8 cellular contexts compared by ENCODE assay signal in the genomic region with DNA sequence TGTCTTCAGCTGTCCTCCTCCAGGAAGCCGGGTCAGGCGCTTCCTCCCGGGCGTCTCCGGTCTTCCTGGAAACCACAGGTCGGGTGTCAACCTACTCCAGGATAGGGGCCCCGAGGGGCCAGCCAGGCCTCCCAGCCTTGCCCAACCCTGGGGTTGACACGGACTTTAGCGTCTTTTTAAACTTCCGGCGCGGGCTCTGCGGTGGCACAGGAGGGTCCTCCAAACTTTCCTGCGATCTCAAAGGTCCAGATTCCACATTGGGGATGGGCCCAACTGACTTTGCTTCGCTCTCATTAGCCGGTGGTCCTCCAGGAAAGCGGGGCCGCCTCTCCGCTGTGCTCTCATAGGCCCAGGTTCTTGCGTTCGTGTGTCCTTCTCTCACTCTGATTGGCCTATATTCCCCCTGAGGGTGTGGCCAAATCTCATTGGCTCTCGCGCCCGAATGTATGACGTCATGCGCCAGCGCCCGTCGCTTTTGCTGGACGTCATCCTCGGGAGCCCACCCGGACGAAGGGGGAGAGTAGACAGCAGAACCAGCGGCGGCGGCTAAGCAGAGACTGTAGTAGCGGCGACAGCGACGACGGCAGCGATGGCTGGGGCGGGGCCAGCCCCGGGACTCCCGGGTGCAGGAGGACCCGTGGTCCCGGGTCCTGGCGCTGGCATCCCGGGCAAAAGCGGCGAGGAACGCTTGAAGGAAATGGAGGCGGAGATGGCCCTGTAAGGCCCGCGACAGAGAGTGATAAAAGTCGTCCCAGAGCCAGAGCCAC. TPM values are rescaled to one million over a fixed set of nuclear protein-coding genes. Genes with fewer than 3 reads are reported as not detected.
DNase-seq lines count a peak whose midpoint lies in the region; TF ChIP-seq lines count a peak whose summit lies in the region.

A gene with protein sequence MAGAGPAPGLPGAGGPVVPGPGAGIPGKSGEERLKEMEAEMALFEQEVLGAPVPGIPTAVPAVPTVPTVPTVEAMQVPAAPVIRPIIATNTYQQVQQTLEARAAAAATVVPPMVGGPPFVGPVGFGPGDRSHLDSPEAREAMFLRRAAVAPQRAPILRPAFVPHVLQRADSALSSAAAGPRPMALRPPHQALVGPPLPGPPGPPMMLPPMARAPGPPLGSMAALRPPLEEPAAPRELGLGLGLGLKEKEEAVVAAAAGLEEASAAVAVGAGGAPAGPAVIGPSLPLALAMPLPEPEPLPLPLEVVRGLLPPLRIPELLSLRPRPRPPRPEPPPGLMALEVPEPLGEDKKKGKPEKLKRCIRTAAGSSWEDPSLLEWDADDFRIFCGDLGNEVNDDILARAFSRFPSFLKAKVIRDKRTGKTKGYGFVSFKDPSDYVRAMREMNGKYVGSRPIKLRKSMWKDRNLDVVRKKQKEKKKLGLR (plus strand): TSS at position 472 of the 767 bp plus-strand sequence. CDS start 118 bp downstream, at position 590.

- no peak within 1 kb of the TSS for H4K8ac ChIP-seq in neuronal stem cell (ENCODE audit: low read depth, low read length)

- WGBS in neuronal stem cell (ENCODE audit: extremely low coverage in 2 of 2, insufficient read length in 2 of 2, insufficient replicate concordance in 1 of 2), 2 donors, result no CpG with 5 or more reads among the region's 56 CpGs

- H3K23ac ChIP-seq in neuronal stem cell (ENCODE audit: low read depth, low read length, poor library complexity), result peak within 1 kb of the TSS; percentile 85

- H3K4ac ChIP-seq in neuronal stem cell (ENCODE audit: low read length), result peak within 1 kb of the TSS; percentile 8

- no peaks in the 10 kb centered on the region for H3K9me3 Mint-ChIP-seq in activated naive CD4-positive, alpha-beta T cell treated with anti-CD3 and anti-CD28 coated beads for 36 hours

- no peak within 1 kb of the TSS for H4K91ac ChIP-seq in neuronal stem cell (ENCODE audit: low read depth, low read length, poor library complexity)

- peak within 1 kb of the TSS; percentile 94 for H3K4me2 ChIP-seq in neuronal stem cell (ENCODE audit: insufficient read depth, low read length, poor library complexity, severe bottlenecking)

- peaks cover 19% of the 10 kb centered on the region for H3K4me1 Mint-ChIP-seq in activated naive CD4-positive, alpha-beta T cell treated with anti-CD3 and anti-CD28 coated beads for 36 hours (ENCODE audit: low read depth)

- peaks cover 5% of the 10 kb centered on the region in 2 donors for H3K4me1 ChIP-seq in neuronal stem cell (ENCODE audit: control insufficient read depth in 2 of 2, insufficient read depth in 1 of 2, low read depth in 1 of 2, low read length in 2 of 2)

- H2BK5ac ChIP-seq in neuronal stem cell (ENCODE audit: low read length), result peak within 1 kb of the TSS; percentile 11

- H3K18ac ChIP-seq in neuronal stem cell (ENCODE audit: low read length), result peak within 1 kb of the TSS; percentile 65

- TF ChIP-seq CTCF in HFF-Myc (IDR thresholded peaks at IDR 0.05; ENCODE audit: low read depth, low read length, missing control alignments) (no peak), subcutaneous adipose tissue (IDR thresholded peaks at IDR 0.05; ENCODE audit: low read depth) (no peak)

- DNase-seq in GM03348 (ENCODE audit: low spot score) (peak; percentile 99), HFF-Myc (ENCODE audit: extremely low read depth, low read depth) (peak; percentile 98), NAMALWA (ENCODE audit: low spot score) (peak; percentile 100), SK-N-DZ (ENCODE audit: low spot score) (peak; percentile 98), foreskin melanocyte (peak; percentile 99), neuronal stem cell (ENCODE audit: low spot score) (peak; percentile 99)
- peak; percentile 97 for DNase-seq in activated naive CD4-positive, alpha-beta T cell treated with anti-CD3 and anti-CD28 coated beads for 36 hours

- H3K27me3 Mint-ChIP-seq in activated naive CD4-positive, alpha-beta T cell treated with anti-CD3 and anti-CD28 coated beads for 36 hours (ENCODE audit: low read depth), result no peaks in the 10 kb centered on the region

- H2AK5ac ChIP-seq in neuronal stem cell (ENCODE audit: low read depth, low read length), result peak within 1 kb of the TSS; percentile 16

- no peak within 1 kb of the TSS for H2BK12ac ChIP-seq in neuronal stem cell (ENCODE audit: low read length)

- CTCF ChIA-PET in activated naive CD4-positive, alpha-beta T cell treated with anti-CD3 and anti-CD28 coated beads for 36 hours (lab: Charles Lee), result no interaction called here

- H3K4me3 ChIP-seq in HFF-Myc (replicated peaks; ENCODE audit: low read depth, low read length) (peak within 1 kb of the TSS; percentile 81), neuronal stem cell (ENCODE audit: low read length in 2 of 2) (peak within 1 kb of the TSS; percentile 62 to 96)

- no peaks in the 10 kb centered on the region for H3K9me3 ChIP-seq in neuronal stem cell (replicated peaks in 1 of 2; ENCODE audit: control insufficient read depth in 2 of 2, insufficient read depth in 1 of 2, low read depth in 1 of 2, low read length in 2 of 2)

- peaks cover 23 to 36% of the 10 kb centered on the region in 2 donors for H3K36me3 ChIP-seq in neuronal stem cell (replicated peaks in 1 of 2; ENCODE audit: control insufficient read depth in 2 of 2, insufficient read depth in 2 of 2, low read length in 2 of 2)

- peak within 1 kb of the TSS; percentile 86 for H2AFZ ChIP-seq in neuronal stem cell (ENCODE audit: low read length)

- peak within 1 kb of the TSS; percentile 95 for H3K27ac Mint-ChIP-seq in activated naive CD4-positive, alpha-beta T cell treated with anti-CD3 and anti-CD28 coated beads for 36 hours

- no peak within 1 kb of the TSS for H2BK120ac ChIP-seq in neuronal stem cell (ENCODE audit: low read depth, low read length)

- peak within 1 kb of the TSS; percentile 67 for H3K27ac ChIP-seq in neuronal stem cell (replicated peaks; ENCODE audit: low read length)

- peak within 1 kb of the TSS; percentile 100 for H3K4me3 Mint-ChIP-seq in activated naive CD4-positive, alpha-beta T cell treated with anti-CD3 and anti-CD28 coated beads for 36 hours

- H3K9ac ChIP-seq in neuronal stem cell (ENCODE audit: low read depth, low read length, poor library complexity), result peak within 1 kb of the TSS; percentile 85

- no peak within 1 kb of the TSS for H3K14ac ChIP-seq in neuronal stem cell (ENCODE audit: low read length)

- peaks cover 3% of the 10 kb centered on the region for H3K79me1 ChIP-seq in neuronal stem cell (ENCODE audit: low read depth, low read length)

- intact Hi-C loops in activated naive CD4-positive, alpha-beta T cell treated with anti-CD3 and anti-CD28 coated beads for 36 hours (cut with micrococcal nuclease), result loop anchor here (1.0 kb wide), 5 partner anchors 16 to 117 kb away; a partner anchor contains a TSS

- no peak within 1 kb of the TSS for H2BK15ac ChIP-seq in neuronal stem cell (ENCODE audit: low read length)

- H3K36me3 Mint-ChIP-seq in activated naive CD4-positive, alpha-beta T cell treated with anti-CD3 and anti-CD28 coated beads for 36 hours (ENCODE audit: low read depth), result peaks cover 18% of the 10 kb centered on the region

- no peaks in the 10 kb centered on the region for H3K27me3 ChIP-seq in neuronal stem cell (ENCODE audit: control insufficient read depth in 3 of 3, insufficient read depth in 3 of 3, low read depth in 1 of 3, low read length in 3 of 3)

RNA-seq across cellular contexts. Expression of the gene that starts here (rescaled TPM):
- 54.8 and 64.4 TPM in 2 replicates for polyA plus RNA-seq in SK-N-DZ (2014; cell fraction: cytosol; rRNA removed)
- 23.9 and 34.4 TPM in 2 replicates for polyA plus RNA-seq in SK-N-DZ (2014; cell fraction: nucleus; rRNA removed)
- total RNA-seq in activated naive CD4-positive, alpha-beta T cell treated with anti-CD3 and anti-CD28 coated beads for 36 hours, result 10 to 100 TPM; 64.2 to 66.2 TPM
- polyA plus RNA-seq in neuronal stem cell (2013, experiment 1 of 2), result 39.0 TPM
- polyA plus RNA-seq in neuronal stem cell (2013, experiment 2 of 2), result 39.4 TPM
- 10 to 100 TPM; 27.7 to 55.4 (median 32.6) TPM for total RNA-seq in subcutaneous adipose tissue

Comparison
In these comparisons a context has a peak if more than half of its experiments do, and no peak if none do; other contexts are left out.
1. Peak in every context shown above with its lines: DNase-seq, H3K4me3 ChIP-seq and H3K27ac ChIP-seq.